ENCODE assay signal across 2 cellular contexts in genomic region chrY:21021811-21022210, GRCh38.
TF ChIP-seq lines count a peak whose summit lies in the region.

No MANE protein-coding gene starts in this region.

TF ChIP-seq in WTC11, 78 proteins besides CTCF, POLR2A, EP300 and RAD21 (continued from another document):
- no peak for TF ChIP-seq KAT7 (CRISPR knock-in tag; IDR thresholded peaks at IDR 0.05; ENCODE audit: borderline replicate concordance)
- TF ChIP-seq, protein P1, sequence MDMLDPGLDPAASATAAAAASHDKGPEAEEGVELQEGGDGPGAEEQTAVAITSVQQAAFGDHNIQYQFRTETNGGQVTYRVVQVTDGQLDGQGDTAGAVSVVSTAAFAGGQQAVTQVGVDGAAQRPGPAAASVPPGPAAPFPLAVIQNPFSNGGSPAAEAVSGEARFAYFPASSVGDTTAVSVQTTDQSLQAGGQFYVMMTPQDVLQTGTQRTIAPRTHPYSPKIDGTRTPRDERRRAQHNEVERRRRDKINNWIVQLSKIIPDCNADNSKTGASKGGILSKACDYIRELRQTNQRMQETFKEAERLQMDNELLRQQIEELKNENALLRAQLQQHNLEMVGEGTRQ (CRISPR knock-in tag; IDR thresholded peaks at IDR 0.05) = no peak
- no peak for TF ChIP-seq ELF4 (CRISPR knock-in tag; IDR thresholded peaks at IDR 0.05; ENCODE audit: low read depth)
TF ChIP-seq in WTC11: peak in this region for 1.

TF ChIP-seq in GM23338, 12 proteins besides CTCF, POLR2A, EP300 and RAD21 (continued from another document):
- no peak for TF ChIP-seq ZNF462 (CRISPR knock-in tag; IDR thresholded peaks at IDR 0.05)
- TF ChIP-seq EZH2phosphoT487 (IDR thresholded peaks at IDR 0.05; ENCODE audit: unreplicated experiment) = no peak
- TF ChIP-seq JUNB (IDR thresholded peaks at IDR 0.05; ENCODE audit: unreplicated experiment) = no peak
- TF ChIP-seq STAT1 (IDR thresholded peaks at IDR 0.05; ENCODE audit: unreplicated experiment) = no peak
- TF ChIP-seq EZH2 (IDR thresholded peaks at IDR 0.05; ENCODE audit: low read depth, unreplicated experiment) = no peak
- TF ChIP-seq, protein P2, sequence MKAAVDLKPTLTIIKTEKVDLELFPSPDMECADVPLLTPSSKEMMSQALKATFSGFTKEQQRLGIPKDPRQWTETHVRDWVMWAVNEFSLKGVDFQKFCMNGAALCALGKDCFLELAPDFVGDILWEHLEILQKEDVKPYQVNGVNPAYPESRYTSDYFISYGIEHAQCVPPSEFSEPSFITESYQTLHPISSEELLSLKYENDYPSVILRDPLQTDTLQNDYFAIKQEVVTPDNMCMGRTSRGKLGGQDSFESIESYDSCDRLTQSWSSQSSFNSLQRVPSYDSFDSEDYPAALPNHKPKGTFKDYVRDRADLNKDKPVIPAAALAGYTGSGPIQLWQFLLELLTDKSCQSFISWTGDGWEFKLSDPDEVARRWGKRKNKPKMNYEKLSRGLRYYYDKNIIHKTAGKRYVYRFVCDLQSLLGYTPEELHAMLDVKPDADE (IDR thresholded peaks at IDR 0.05) = no peak
- TF ChIP-seq POLR2AphosphoS5 (IDR thresholded peaks at IDR 0.05; ENCODE audit: low read depth) = no peak
- TF ChIP-seq NANOG (IDR thresholded peaks at IDR 0.05; ENCODE audit: borderline replicate concordance) = no peak
- no peak for TF ChIP-seq ZNF331 (CRISPR knock-in tag; IDR thresholded peaks at IDR 0.05; ENCODE audit: low read depth)
- TF ChIP-seq REST (IDR thresholded peaks at IDR 0.05; ENCODE audit: unreplicated experiment) = no peak
- TF ChIP-seq CREB1 (CRISPR knock-in tag; IDR thresholded peaks at IDR 0.05; ENCODE audit: low read depth) = no peak
TF ChIP-seq in GM23338: peak in this region for 0.
